ENCODE assay signal across 10 cellular contexts in genomic region chr20:19302714-19303113, GRCh38.
"Had no signal": no experiment of that assay in that cellular context is flagged by ENCODE, and none has a peak within 500 bp of the region (broad histone marks: within the 10 kb centered on the region; RNA-seq: fewer than 3 reads in every experiment).

No MANE protein-coding gene starts in this region.

- ATAC-seq: GM23338, K562 had no signal

- H3K4me2 ChIP-seq: GM23338 had no signal

- H3K4me3 ChIP-seq: GM23338, K562 had no signal

- H3K4me3 Mint-ChIP-seq: GM23338, H9 had no signal

- H3K27ac Mint-ChIP-seq: GM23338, H9 had no signal

- H2AFZ ChIP-seq: GM23338 had no signal

- DNase-seq: H9, HCEC 1CT, IMR-90, Kasumi-1, KG1 had no signal

- FAIRE-seq: H1, H54, HTR-8/SVneo, K562 had no signal
